In the genomic region with DNA sequence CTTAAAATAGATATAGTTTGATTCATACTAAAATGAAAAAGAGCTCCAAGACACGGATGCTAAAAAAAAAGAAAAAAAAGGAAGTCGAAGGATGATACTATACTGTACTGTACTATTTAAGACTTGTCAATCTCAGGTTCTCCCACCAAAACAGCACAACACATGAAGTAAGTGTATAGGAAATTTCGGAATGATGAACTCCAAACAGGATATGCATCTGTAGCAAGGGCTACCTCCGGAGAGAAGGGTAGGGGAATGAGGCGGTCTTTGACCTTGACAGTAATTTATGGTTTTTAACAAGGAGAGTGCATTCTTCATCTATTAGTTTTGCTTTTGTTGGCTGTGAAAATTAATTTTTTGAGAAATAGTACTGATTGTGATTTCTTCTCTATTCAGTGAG, we compare ENCODE assay signal across 1 cellular context.
A peak's percentile ranks its signal among the peaks of the same experiment; 100 is the strongest.
TF ChIP-seq lines count a peak whose summit lies in the region.

No MANE protein-coding gene starts in this region.

TF ChIP-seq in HepG2, 621 proteins besides CTCF, POLR2A, EP300 and RAD21:
- TF ChIP-seq ZNF800 (CRISPR knock-in tag; IDR thresholded peaks at IDR 0.05) (no peak), ZNF772 (CRISPR knock-in tag; IDR thresholded peaks at IDR 0.05) (no peak), ZNF790 (CRISPR knock-in tag; IDR thresholded peaks at IDR 0.05; ENCODE audit: borderline replicate concordance) (peak; percentile 8; the same call in 1 of the 2 replicates), TRIM24 (CRISPR knock-in tag; IDR thresholded peaks at IDR 0.05) (no peak), NFE2 (CRISPR knock-in tag; IDR thresholded peaks at IDR 0.05) (no peak), RCOR2 (CRISPR knock-in tag; IDR thresholded peaks at IDR 0.05) (no peak), NR2F1 (CRISPR knock-in tag; IDR thresholded peaks at IDR 0.05) (no peak)
- TF ChIP-seq, protein P1, sequence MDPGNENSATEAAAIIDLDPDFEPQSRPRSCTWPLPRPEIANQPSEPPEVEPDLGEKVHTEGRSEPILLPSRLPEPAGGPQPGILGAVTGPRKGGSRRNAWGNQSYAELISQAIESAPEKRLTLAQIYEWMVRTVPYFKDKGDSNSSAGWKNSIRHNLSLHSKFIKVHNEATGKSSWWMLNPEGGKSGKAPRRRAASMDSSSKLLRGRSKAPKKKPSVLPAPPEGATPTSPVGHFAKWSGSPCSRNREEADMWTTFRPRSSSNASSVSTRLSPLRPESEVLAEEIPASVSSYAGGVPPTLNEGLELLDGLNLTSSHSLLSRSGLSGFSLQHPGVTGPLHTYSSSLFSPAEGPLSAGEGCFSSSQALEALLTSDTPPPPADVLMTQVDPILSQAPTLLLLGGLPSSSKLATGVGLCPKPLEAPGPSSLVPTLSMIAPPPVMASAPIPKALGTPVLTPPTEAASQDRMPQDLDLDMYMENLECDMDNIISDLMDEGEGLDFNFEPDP (CRISPR knock-in tag; conservative IDR thresholded peaks at IDR 0.05) = no peak
TF ChIP-seq in HepG2: peak in this region for 1.
